19 cellular contexts compared by ENCODE assay signal in the genomic region with DNA sequence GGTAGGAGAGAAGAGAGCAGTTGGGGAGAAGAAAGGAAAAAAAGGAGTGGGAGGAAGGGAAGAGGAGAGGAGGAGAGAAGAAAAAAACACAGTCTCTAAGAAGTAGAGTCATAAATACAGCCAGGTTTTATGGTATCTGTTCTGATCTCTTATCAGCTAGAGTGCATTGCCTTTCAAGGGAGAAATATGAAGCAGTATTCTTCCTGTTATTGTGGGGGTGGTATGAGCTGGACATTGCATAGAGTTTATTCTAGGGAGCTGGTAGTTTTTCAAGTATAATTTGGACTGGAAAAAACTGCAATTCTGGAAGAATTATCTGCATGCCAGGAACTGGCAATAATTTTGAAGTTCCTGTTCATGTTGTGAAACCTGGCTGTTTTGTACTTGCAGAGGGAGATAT.
"Had no signal": no experiment of that assay in that cellular context is flagged by ENCODE, and none has a peak within 500 bp of the region (broad histone marks: within the 10 kb centered on the region; RNA-seq: fewer than 3 reads in every experiment).

No MANE protein-coding gene starts in this region.

- H2AFZ ChIP-seq: parathyroid adenoma had no signal

- ATAC-seq: activated CD8-positive, alpha-beta T cell treated with anti-CD3 and anti-CD28 coated beads for 36 hours; activated naive CD4-positive, alpha-beta T cell treated with anti-CD3 and anti-CD28 coated beads, Interleukin-2, amount 50 U/mL, for 72 hours; activated T-cell treated with anti-CD3 and anti-CD28 coated beads, Interleukin-2, amount 50 U/mL, for 72 hours; naive thymus-derived CD8-positive, alpha-beta T cell had no signal

- H3K4me3 ChIP-seq: coronary artery, esophagus squamous epithelium, left ventricle myocardium inferior had no signal

- DNase-seq: activated B cell treated with CpG ODN at 0.5 μM for 24 hours; activated CD4-positive, alpha-beta T cell treated with anti-CD3 and anti-CD28 coated beads for 48 hours; activated CD8-positive, alpha-beta memory T cell treated with anti-CD3 and anti-CD28 coated beads, Interleukin-2, amount 50 U/mL, for 4 hours; activated CD8-positive, alpha-beta T cell treated with anti-CD3 and anti-CD28 coated beads for 36 hours; activated gamma-delta T cell; activated T-cell treated with anti-CD3 and anti-CD28 coated beads, Interleukin-2, amount 50 U/mL, for 72 hours; amniotic stem cell; central memory CD4-positive, alpha-beta T cell; esophagus squamous epithelium; foreskin melanocyte; head of caudate nucleus; left ventricle myocardium inferior; naive thymus-derived CD8-positive, alpha-beta T cell; stimulated activated CD4-positive, alpha-beta T cell treated with anti-CD3 and anti-CD28 coated beads, Interleukin-15, amount 100 ng/mL, for 24 hours; stimulated activated CD4-positive, alpha-beta T cell treated with anti-CD3 and anti-CD28 coated beads, Interleukin-4, amount 100 ng/mL, for 1 hour; stimulated activated naive CD4-positive, alpha-beta T cell treated with Interleukin-2 at 50 U/mL for 16 hours had no signal

- H3K27me3 ChIP-seq: esophagus squamous epithelium had no signal

- H3K36me3 ChIP-seq: esophagus squamous epithelium, left ventricle myocardium inferior had no signal

- H3K4me1 ChIP-seq: esophagus squamous epithelium, left ventricle myocardium inferior, parathyroid adenoma had no signal

- H3K9me3 ChIP-seq: esophagus squamous epithelium, left ventricle myocardium inferior had no signal

- H3K27ac ChIP-seq: coronary artery, esophagus squamous epithelium, left ventricle myocardium inferior, parathyroid adenoma had no signal

- H3K79me2 ChIP-seq: parathyroid adenoma had no signal
